1 cellular context compared by ENCODE assay signal in the genomic region with DNA sequence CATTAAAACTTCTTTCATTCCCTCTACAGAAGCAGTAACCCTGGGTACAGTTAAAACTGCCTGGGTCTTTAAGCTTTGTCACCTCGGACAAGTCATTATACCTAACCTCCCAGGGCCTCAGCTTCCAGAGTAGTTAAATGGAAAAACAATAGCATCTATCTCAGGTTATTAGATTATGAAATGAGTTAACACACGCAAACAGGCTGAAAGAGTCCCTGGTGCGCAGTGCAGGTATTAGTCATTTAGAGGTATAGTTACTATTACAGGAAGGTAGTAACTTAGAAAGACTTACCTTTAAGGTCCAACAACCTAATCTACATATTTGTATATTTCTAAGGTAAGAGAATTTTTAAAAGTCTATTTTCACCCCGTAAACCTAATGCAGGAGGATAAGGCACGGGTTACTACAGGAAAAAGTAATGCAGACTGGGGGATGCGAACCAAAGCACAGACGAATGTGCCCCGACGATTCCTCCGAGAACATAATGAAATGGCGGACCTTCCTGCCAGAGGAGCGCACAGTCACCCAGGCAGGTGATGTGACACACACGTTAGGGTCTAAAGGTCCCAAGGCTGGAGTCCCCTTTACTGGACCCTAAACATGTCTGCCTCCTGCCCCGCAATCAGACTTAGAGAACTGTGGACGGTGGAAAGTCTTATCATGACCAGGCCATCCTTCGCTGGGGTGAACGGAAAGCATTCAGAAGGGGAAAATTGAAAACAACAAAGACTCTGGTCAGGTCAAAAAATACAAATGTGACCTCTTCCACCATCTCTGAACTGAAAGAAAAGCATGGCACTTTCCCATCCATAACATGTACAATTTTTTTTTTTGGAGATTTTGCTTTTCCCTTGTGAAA.
TF ChIP-seq lines count a peak whose summit lies in the region.

No MANE protein-coding gene starts in this region.

TF ChIP-seq in H1, 55 proteins besides CTCF, POLR2A, EP300 and RAD21:
- TF ChIP-seq NANOG (IDR thresholded peaks at IDR 0.05; ENCODE audit: insufficient read depth, low read depth, low read length, poor library complexity, severe bottlenecking) (no peak), YY1 (IDR thresholded peaks at IDR 0.05; ENCODE audit: low read depth, low read length) (peak; percentile 56; the same call in 1 of the 2 replicates)
TF ChIP-seq in H1: peak in this region for 1.
